Comparison of ENCODE assay signal across 8 cellular contexts in genomic region chr9:109012009-109012875, GRCh38. TPM values are rescaled to one million over a fixed set of nuclear protein-coding genes. Genes with fewer than 3 reads are reported as not detected.
DNase-seq lines count a peak whose midpoint lies in the region; ATAC-seq and TF ChIP-seq lines count a peak whose summit lies in the region.

No MANE protein-coding gene starts in this region.

- DNase-seq in GM12865 (ENCODE audit: low read depth) (peak; percentile 50), NCI-H1092 treated with DMSO at 0.1 percent for 48 hours (lab: John Stamatoyannopoulos, UW) (peak; percentile 75), coronary artery (ENCODE audit: low spot score) (peak; percentile 88), left lobe of liver (ENCODE audit: low spot score) (no peak), mesenteric fat pad (ENCODE audit: low spot score) (no peak)
- peak; percentile 29 for DNase-seq in activated CD4-positive, alpha-beta T cell treated with anti-CD3 and anti-CD28 coated beads for 1 hour
- DNase-seq in stimulated activated CD4-positive, alpha-beta T cell treated with anti-CD3 and anti-CD28 coated beads, Interleukin-2, amount 100 ng/mL, for 24 hours: peak; percentile 57 to 61

- TF ChIP-seq CTCF in GM12865 (IDR thresholded peaks at IDR 0.05; ENCODE audit: insufficient read depth, low read depth, low read length, missing control alignments) (no peak), coronary artery (IDR thresholded peaks at IDR 0.05) (no peak)

- ATAC-seq in HG02588 (IDR thresholded peaks at IDR 0.05; ENCODE audit: unreplicated experiment) (peak; percentile 32), left lobe of liver (peak; percentile 40)

- peak overlapping the region; percentile 88 to 97 for H3K27ac ChIP-seq in coronary artery

- H3K4me3 ChIP-seq in GM12865 (ENCODE audit: low read depth, low read length) (peak overlapping the region; percentile 85), coronary artery (peak overlapping the region; percentile 96)

RNA-seq across cellular contexts. Expression of gene CTNNAL1, which starts 1.1 kb away (rescaled TPM):
- total RNA-seq in left lobe of liver: 11.0 TPM
- total RNA-seq in mesenteric fat pad: 53.1 TPM

Comparison
In these comparisons a context has a peak if more than half of its experiments do, and no peak if none do; other contexts are left out.
1. DNase-seq: peak in GM12865 (single experiment), NCI-H1092 treated with DMSO at 0.1 percent for 48 hours (single experiment), activated CD4-positive, alpha-beta T cell treated with anti-CD3 and anti-CD28 coated beads for 1 hour (single experiment), coronary artery (single experiment) and stimulated activated CD4-positive, alpha-beta T cell treated with anti-CD3 and anti-CD28 coated beads, Interleukin-2, amount 100 ng/mL, for 24 hours (2 of 2); none in left lobe of liver (single experiment) and mesenteric fat pad (single experiment).